7 cellular contexts compared by ENCODE assay signal in genomic region chr17:27244481-27245223, GRCh38. TPM values are rescaled to one million over a fixed set of nuclear protein-coding genes. Genes with fewer than 3 reads are reported as not detected.
DNase-seq lines count a peak whose midpoint lies in the region; ATAC-seq and TF ChIP-seq lines count a peak whose summit lies in the region.

No MANE protein-coding gene starts in this region.

- TF ChIP-seq CTCF in KMS-11 (conservative IDR thresholded peaks at IDR 0.05; ENCODE audit: low read depth, low read length) (no peak), mammary epithelial cell (conservative IDR thresholded peaks at IDR 0.05 in 1 of 2, IDR thresholded peaks at IDR 0.05 in 1 of 2; ENCODE audit: extremely low read depth in 1 of 2, insufficient read depth in 1 of 2, low read depth in 1 of 2, low read length in 2 of 2) (no peak), suprapubic skin (IDR thresholded peaks at IDR 0.05) (no peak)

- H3K27me3 ChIP-seq in KMS-11 (ENCODE audit: insufficient read depth, low read depth) (no peaks in the 10 kb centered on the region), mammary epithelial cell (ENCODE audit: insufficient read depth, low read length) (no peaks in the 10 kb centered on the region), suprapubic skin (no peaks in the 10 kb centered on the region)

- ATAC-seq in left lobe of liver: peak; percentile 75

- H3K4me3 ChIP-seq in KMS-11 (IDR thresholded peaks at IDR 0.05; ENCODE audit: insufficient read depth, low read depth, low read length) (no peak overlapping the region), mammary epithelial cell (replicated peaks in 1 of 3; ENCODE audit: insufficient read depth in 1 of 3, low read depth in 2 of 3, low read length in 3 of 3) (peak overlapping the region; percentile 12 to 26 (median 24)), suprapubic skin (peak overlapping the region; percentile 19)

- peak; percentile 64 for TF ChIP-seq EP300 in suprapubic skin (IDR thresholded peaks at IDR 0.05)

- peak overlapping the region; percentile 29; the same call in 1 of the 2 replicates for H3K4me2 ChIP-seq in KMS-11
- peak overlapping the region; percentile 73 for H3K4me2 ChIP-seq in mammary epithelial cell (ENCODE audit: insufficient read depth, low read depth, low read length)

- H3K36me3 ChIP-seq in KMS-11 (ENCODE audit: insufficient read depth) (no peaks in the 10 kb centered on the region), mammary epithelial cell (ENCODE audit: insufficient read depth, low read length) (no peaks in the 10 kb centered on the region), suprapubic skin (no peaks in the 10 kb centered on the region)

- H3K4me1 ChIP-seq in KMS-11 (ENCODE audit: low read depth, poor library complexity, severe bottlenecking) (peaks cover 15% of the 10 kb centered on the region), mammary epithelial cell (ENCODE audit: insufficient read depth, low read length) (peaks cover 47% of the 10 kb centered on the region), suprapubic skin (peaks cover 64% of the 10 kb centered on the region)

- peak overlapping the region; percentile 38 for H2AFZ ChIP-seq in KMS-11 (ENCODE audit: low read depth)
- peak overlapping the region; percentile 82 for H2AFZ ChIP-seq in mammary epithelial cell (ENCODE audit: low read depth, low read length)

- dilution Hi-C loops in mammary epithelial cell (cut with HindIII; ENCODE audit: low sequenced_read_pairs): loop anchor here (25.0 kb wide), 1 partner anchor 343 kb away; no protein-coding TSS in a partner anchor

- H3K27ac ChIP-seq in KMS-11 (no peak overlapping the region), mammary epithelial cell (ENCODE audit: insufficient read depth, low read depth, low read length) (peak overlapping the region; percentile 71), suprapubic skin (peak overlapping the region; percentile 91)

- no peak for TF ChIP-seq POLR2A in suprapubic skin (IDR thresholded peaks at IDR 0.05)

- 57% methylated on average over 8 of the region's 16 CpGs for WGBS in mammary epithelial cell (ENCODE audit: low coverage, missing lambda C conversion rate)
- WGBS in suprapubic skin: 46% methylated on average over 8 of the region's 16 CpGs

- peak; percentile 90 for DNase-seq in mammary epithelial cell
- peak; percentile 73 for DNase-seq in left lobe of liver (ENCODE audit: low spot score)
- DNase-seq in suprapubic skin (ENCODE audit: low spot score in 2 of 2): peak in 1 of 2 donors; percentile 82
- no peak for DNase-seq in T-helper 1 cell
- DNase-seq in activated naive CD4-positive, alpha-beta T cell treated with Interleukin-2 at 50 U/mL for 16 hours: no peak
- DNase-seq in germinal center (ENCODE audit: low spot score): no peak

- H3K79me2 ChIP-seq in KMS-11 (ENCODE audit: insufficient read depth, low read depth) (no peaks in the 10 kb centered on the region), mammary epithelial cell (ENCODE audit: insufficient read depth, low read length) (no peaks in the 10 kb centered on the region)

- no TSS peak for BruUV-seq in mammary epithelial cell (replicated peaks; lab: Mats Ljungman, UMichigan)

- H3K9me3 ChIP-seq in mammary epithelial cell (replicated peaks; ENCODE audit: insufficient read depth, low read length) (no peaks in the 10 kb centered on the region), suprapubic skin (no peaks in the 10 kb centered on the region)

- in situ Hi-C loops in mammary epithelial cell (cut with MboI; ENCODE audit: low sequenced_read_pairs in 2 of 2): loop anchor here (5.0 to 25.0 kb wide), 3 partner anchors 50 to 343 kb away; partner anchors contain the start of gene WSB1 (in 1 of the 2)

- CTCF ChIA-PET in mammary epithelial cell (lab: Charles Lee; ENCODE audit: low non-redundant PET): no interaction called here

- no peak overlapping the region for H3K9ac ChIP-seq in KMS-11
- peak overlapping the region; percentile 43 for H3K9ac ChIP-seq in mammary epithelial cell (ENCODE audit: insufficient read depth, low read length)

- H4K20me1 ChIP-seq in KMS-11 (ENCODE audit: insufficient read depth): no peaks in the 10 kb centered on the region
- no peaks in the 10 kb centered on the region for H4K20me1 ChIP-seq in mammary epithelial cell (ENCODE audit: insufficient read depth, low read length)

- intact Hi-C loops in mammary epithelial cell (cut with micrococcal nuclease): loop anchor here (2.0 to 10.0 kb wide), 5 partner anchors 50 to 510 kb away; partner anchors contain the start of genes KSR1 and WSB1

RNA-seq across cellular contexts. Expression of gene WSB1, which starts 49.3 kb away (rescaled TPM):
- total RNA-seq in mammary epithelial cell (100 to 1,000 TPM in 1 of 2 donors, 10 to 100 TPM in 1; 93.0 to 119 TPM), left lobe of liver (37.5 TPM), suprapubic skin (100 to 1,000 TPM in 1 of 4 donors, 10 to 100 TPM in 3; 38.5 to 206 (median 57.2) TPM)
- polyA plus RNA-seq in mammary epithelial cell: 58.2 TPM
- polyA minus RNA-seq in mammary epithelial cell: 35.8 TPM

Comparison
In these comparisons a context has a peak if more than half of its experiments do, and no peak if none do; other contexts are left out.
1. DNase-seq: peak in mammary epithelial cell (single experiment) and left lobe of liver (single experiment); none in T-helper 1 cell (0 of 5), activated naive CD4-positive, alpha-beta T cell treated with Interleukin-2 at 50 U/mL for 16 hours (single experiment) and germinal center (single experiment).